ENCODE assay signal across 1 cellular context in the genomic region with DNA sequence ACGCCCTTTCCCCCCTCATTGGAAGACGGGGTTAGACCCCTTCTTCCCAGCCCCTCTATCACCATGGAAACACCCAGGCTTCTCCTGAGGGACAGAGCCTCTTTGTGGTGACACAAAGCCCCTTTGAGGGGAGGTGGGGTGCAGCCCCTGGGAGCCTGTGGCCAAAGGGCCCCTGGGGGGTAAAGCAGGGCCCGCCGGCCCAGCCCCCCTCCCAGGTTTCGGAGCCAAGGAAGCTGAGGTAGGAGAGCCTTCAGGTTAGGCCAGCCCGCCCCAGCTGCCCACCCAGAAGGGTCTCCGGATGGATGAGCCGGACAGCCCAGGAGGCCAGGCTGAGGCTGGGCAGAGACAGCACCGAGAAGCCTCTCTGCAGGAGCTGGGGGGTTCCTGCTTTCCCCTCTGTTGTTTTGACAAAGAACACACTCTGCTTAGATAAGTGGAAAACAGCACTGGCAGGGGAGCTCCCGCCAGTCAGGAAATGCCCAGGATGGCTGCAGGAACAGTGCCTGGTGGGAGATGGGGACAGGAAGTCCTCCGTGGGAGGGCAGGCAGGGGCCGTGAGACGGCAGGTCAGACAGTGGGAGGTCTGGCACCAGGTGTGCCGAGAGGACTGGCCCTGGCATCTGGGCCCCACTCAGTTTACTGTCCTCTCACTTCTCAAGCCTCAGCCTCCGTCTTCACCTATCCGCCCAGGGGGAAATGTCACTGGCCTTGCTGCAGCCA.
TF ChIP-seq lines count a peak whose summit lies in the region.

No MANE protein-coding gene starts in this region.

TF ChIP-seq in GM23338, 12 proteins besides CTCF, POLR2A, EP300 and RAD21 (continued from another document):
- TF ChIP-seq REST (IDR thresholded peaks at IDR 0.05; ENCODE audit: unreplicated experiment) = no peak
TF ChIP-seq in GM23338: peak in this region for 0.
